ENCODE assay signal across 8 cellular contexts in the genomic region with DNA sequence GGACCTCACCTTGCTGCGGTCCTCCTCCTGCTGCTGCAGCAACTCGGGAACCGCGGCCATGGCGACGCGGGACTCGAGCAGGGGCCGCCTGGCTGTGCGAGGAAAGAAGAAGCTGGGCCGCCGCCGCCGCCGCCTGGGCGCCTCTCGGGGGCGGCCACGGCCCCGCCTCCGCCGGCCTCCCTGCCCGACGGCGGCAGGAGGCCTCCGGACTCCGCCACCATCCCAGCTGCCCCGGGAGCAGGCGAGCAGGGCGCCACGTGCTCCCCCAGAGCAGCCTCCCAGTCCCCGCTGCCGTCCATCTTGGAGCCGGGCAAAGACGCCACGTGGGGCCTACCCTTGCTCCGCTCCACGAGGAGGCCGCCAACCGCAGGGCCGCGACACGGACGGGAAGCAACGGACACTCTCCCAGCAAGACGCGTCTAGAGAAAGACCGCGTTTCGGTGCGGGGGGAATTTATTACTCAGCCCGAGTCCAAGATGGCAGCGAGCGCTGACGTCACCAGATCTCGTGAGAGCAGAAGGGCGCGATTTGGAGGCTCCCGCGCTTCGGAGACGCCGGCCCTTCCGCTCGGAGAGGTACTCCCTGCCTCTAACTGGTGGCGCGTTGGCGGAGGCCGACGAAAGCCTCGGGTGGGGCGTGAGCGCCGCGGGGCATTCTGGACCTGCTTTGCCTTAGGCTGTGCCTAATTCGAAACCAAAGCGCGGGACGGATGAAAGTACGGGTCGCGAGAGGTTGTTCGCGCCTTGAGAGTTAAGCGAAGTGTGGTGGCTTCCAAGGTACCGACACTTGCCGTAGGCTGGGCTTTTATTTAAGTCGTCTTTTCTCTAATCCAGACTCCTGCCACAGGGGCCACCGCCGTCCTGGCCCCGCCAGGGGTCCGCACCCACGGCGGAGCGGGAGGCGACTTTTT. TPM values are rescaled to one million over a fixed set of nuclear protein-coding genes. Genes with fewer than 3 reads are reported as not detected.
DNase-seq lines count a peak whose midpoint lies in the region; ATAC-seq and TF ChIP-seq lines count a peak whose summit lies in the region.

MGME1 (plus strand) TSS at position 653 of the 910 bp plus-strand sequence. CDS start 842 bp downstream, outside the sequence.
SNX5 (minus strand) TSS at position 429 of the 910 bp plus-strand sequence; CDS start at position 60, 369 bp downstream.

- no peaks in the 10 kb centered on the region for H3K9me3 ChIP-seq in spleen

- peak in 6 of 11 experiments; percentile 14 to 62 (median 54) for TF ChIP-seq CTCF in spleen (IDR thresholded peaks at IDR 0.05 in 8 of 11, conservative IDR thresholded peaks at IDR 0.05 in 3 of 11)

- peak; percentile 99 for DNase-seq in AG08396 (ENCODE audit: low spot score)
- peak; percentile 98 for DNase-seq in NCI-H345 treated with DMSO at 0.1 percent for 48 hours (lab: John Stamatoyannopoulos, UW; ENCODE audit: unreplicated experiment)
- peak; percentile 97 to 99 (median 98) for DNase-seq in activated CD4-positive, CD25-positive, alpha-beta regulatory T cell (lab: John Stamatoyannopoulos, UW)
- DNase-seq in central memory CD4-positive, alpha-beta T cell: peak; percentile 99
- DNase-seq in inferior parietal cortex (ENCODE audit: extremely low spot score): peak; percentile 98
- DNase-seq in spleen: peak; percentile 100

- intact Hi-C loops in spleen (cut with DNase I; ENCODE audit: low total_unique reads): no loop called here

- 0 to 1% (median 0%) methylated on average over 22 to 96 of the region's 96 CpGs for WGBS in spleen, 5 donors

- peaks cover 32 to 85% (median 75%) of the 10 kb centered on the region in 6 donors for H3K4me1 ChIP-seq in spleen

- ATAC-seq in GM19023 (IDR thresholded peaks at IDR 0.05; ENCODE audit: unreplicated experiment) (peak; percentile 80), HG03280 (IDR thresholded peaks at IDR 0.05; ENCODE audit: unreplicated experiment) (peak; percentile 82)

- no peaks in the 10 kb centered on the region for H3K36me3 ChIP-seq in spleen

- no peaks in the 10 kb centered on the region for H3K27me3 ChIP-seq in spleen (replicated peaks in 1 of 7)

- H3K27ac ChIP-seq in spleen: peak within 1 kb of the TSS; percentile 95 to 99 (median 98)

- TF ChIP-seq POLR2A in spleen (IDR thresholded peaks at IDR 0.05): peak in 2 of 3 donors; percentile 17 to 31

- peak within 1 kb of the TSS; percentile 76 to 94 (median 89) for H3K4me3 ChIP-seq in spleen

RNA-seq across cellular contexts. Expression of gene MGME1, which starts in this region (rescaled TPM):
- 10 to 100 TPM; 20.9 to 33.4 (median 28.4) TPM for total RNA-seq in spleen
- 10 to 100 TPM; 22.5 to 33.1 (median 26.2) TPM for polyA plus RNA-seq in spleen

RNA-seq across cellular contexts. Expression of gene SNX5, which starts in this region (rescaled TPM):
- 100 to 1,000 TPM; 126 to 261 (median 192) TPM for total RNA-seq in spleen
- 100 to 1,000 TPM; 151 to 181 (median 159) TPM for polyA plus RNA-seq in spleen

Comparison
In these comparisons a context has a peak if more than half of its experiments do, and no peak if none do; other contexts are left out.
1. Peak in every context shown above with its lines: DNase-seq, ATAC-seq, H3K4me3 ChIP-seq and H3K27ac ChIP-seq.